In genomic region chr5:57499262-57500050, GRCh38 we compare ENCODE assay signal across 9 cellular contexts. TPM values are rescaled to one million over a fixed set of nuclear protein-coding genes. Genes with fewer than 3 reads are reported as not detected.
DNase-seq lines count a peak whose midpoint lies in the region; ATAC-seq, FAIRE-seq and TF ChIP-seq lines count a peak whose summit lies in the region.
"Had no signal": no experiment of that assay in that cellular context is flagged by ENCODE, and none has a peak within 500 bp of the region (broad histone marks: within the 10 kb centered on the region; RNA-seq: fewer than 3 reads in every experiment).

No MANE protein-coding gene starts in this region.

- intact Hi-C loops in dorsolateral prefrontal cortex (cut with DNase I) = loop anchor here (1.0 to 10.0 kb wide), 8 partner anchors 85 to 961 kb away; partner anchors contain the start of gene PLK2 (in 2 of the 2)

- TF ChIP-seq CTCF in dorsolateral prefrontal cortex (IDR thresholded peaks at IDR 0.05 in 54 of 56, conservative IDR thresholded peaks at IDR 0.05 in 2 of 56; ENCODE audit: low read depth in 1 of 56, partially characterized antibody in 56 of 56) = peak; percentile 63 to 93 (median 80)

- FAIRE-seq in GM12892 (lab: Jason Lieb, UNC) = no peak

- ATAC-seq in GM19467 (IDR thresholded peaks at IDR 0.05; ENCODE audit: unreplicated experiment) (peak; percentile 95), HG03439 (IDR thresholded peaks at IDR 0.05; ENCODE audit: unreplicated experiment) (peak; percentile 89)

- peak overlapping the region in 26 of 59 donors; percentile 2 to 38 (median 20) for H3K4me3 ChIP-seq in dorsolateral prefrontal cortex

- TF ChIP-seq POLR2A in GM12892 (IDR thresholded peaks at IDR 0.05; ENCODE audit: low read depth, low read length) = no peak

- no peaks in the 10 kb centered on the region for H3K27me3 ChIP-seq in dorsolateral prefrontal cortex

- peak overlapping the region in 37 of 59 donors; percentile 1 to 78 (median 33) for H3K27ac ChIP-seq in dorsolateral prefrontal cortex
- H3K27ac ChIP-seq: skin epidermis had no signal

- peak; percentile 8 for DNase-seq in activated CD4-positive, alpha-beta T cell treated with anti-CD3 and anti-CD28 coated beads for 48 hours
- no peak for DNase-seq in activated CD4-positive, alpha-beta T cell treated with anti-CD3 and anti-CD28 coated beads, Interleukin-2, amount 50 U/mL, for 4 hours
- DNase-seq in RKO (ENCODE audit: low spot score) (peak; percentile 43), dorsolateral prefrontal cortex (no peak), lung microvascular endothelial cell (ENCODE audit: low read depth in 2 of 2) (peak; percentile 79 to 87), GM12892 (ENCODE audit: insufficient read length) (no peak)

RNA-seq across cellular contexts. Expression of gene ACTBL2, which starts 16.8 kb away (rescaled TPM):
- total RNA-seq in dorsolateral prefrontal cortex (not detected), lung microvascular endothelial cell (under 0.01 TPM in 1 of 2 replicates, not detected in the other)
- polyA plus RNA-seq in GM12892 (2012; ENCODE audit: missing spikeins) = not detected

Comparison
In these comparisons a context has a peak if more than half of its experiments do, and no peak if none do; other contexts are left out.
1. DNase-seq: peak in activated CD4-positive, alpha-beta T cell treated with anti-CD3 and anti-CD28 coated beads for 48 hours (single experiment), RKO (single experiment) and lung microvascular endothelial cell (2 of 2); none in activated CD4-positive, alpha-beta T cell treated with anti-CD3 and anti-CD28 coated beads, Interleukin-2, amount 50 U/mL, for 4 hours (0 of 2), dorsolateral prefrontal cortex (0 of 10) and GM12892 (single experiment).